In the genomic region with DNA sequence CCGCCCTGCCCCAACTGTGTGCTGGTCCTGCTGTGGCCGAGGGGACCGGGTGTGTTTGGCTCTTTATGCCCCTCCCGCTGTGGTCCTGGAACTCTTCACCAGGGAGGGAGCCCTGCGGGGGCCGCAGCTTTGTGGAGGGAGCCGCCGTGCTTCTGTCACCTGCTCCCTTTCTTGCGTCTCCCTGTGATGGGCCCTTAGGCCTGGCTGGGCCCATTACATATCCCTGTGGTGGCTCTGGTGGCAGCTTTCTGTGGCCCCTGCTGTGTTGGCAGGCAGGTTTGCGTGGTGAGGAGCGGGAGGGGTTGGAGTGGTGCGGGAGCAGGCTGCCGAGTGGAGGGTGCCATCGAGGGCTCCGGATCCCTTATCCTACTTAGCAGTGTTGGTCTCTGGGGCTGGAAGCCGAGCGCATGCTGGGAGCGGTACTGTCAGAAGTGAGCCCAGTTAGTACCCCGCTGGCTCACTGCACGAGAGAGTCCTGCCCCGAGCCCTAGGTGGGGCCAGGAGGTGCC, we compare ENCODE assay signal across 14 cellular contexts.
"Had no signal": no experiment of that assay in that cellular context is flagged by ENCODE, and none has a peak within 500 bp of the region (broad histone marks: within the 10 kb centered on the region; RNA-seq: fewer than 3 reads in every experiment).

No MANE protein-coding gene starts in this region.

- H3K27ac ChIP-seq: pancreas, skin epidermis, tibial artery, uterus had no signal

- H3K9me3 ChIP-seq: pancreas, tibial artery, uterus had no signal

- H3K4me3 ChIP-seq: dorsolateral prefrontal cortex, pancreas, skin epidermis, tibial artery, uterus had no signal

- DNase-seq: activated CD4-positive, alpha-beta T cell treated with anti-CD3 and anti-CD28 coated beads for 48 hours; activated CD8-positive, alpha-beta T cell treated with anti-CD3 and anti-CD28 coated beads, Interleukin-2, amount 10 ng/mL, durations not matched to agents 7 days and 5 days; activated naive CD4-positive, alpha-beta T cell treated with anti-CD3 and anti-CD28 coated beads for 36 hours; activated T-cell treated with anti-CD3 and anti-CD28 coated beads for 4 hours; hypothalamus; stimulated activated CD4-positive, alpha-beta T cell treated with anti-CD3 and anti-CD28 coated beads, Interleukin-4, amount 100 ng/mL, for 24 hours; stimulated activated naive CD4-positive, alpha-beta T cell; SW 1271; uterus had no signal

- H3K36me3 ChIP-seq: uterus had no signal

- H3K27me3 ChIP-seq: dorsolateral prefrontal cortex, pancreas, tibial artery, uterus had no signal

- ATAC-seq: activated CD8-positive, alpha-beta T cell treated with anti-CD3 and anti-CD28 coated beads, Interleukin-2, amount 10 ng/mL, durations not matched to agents 7 days and 5 days; pancreas; WTC11 had no signal

- H3K4me1 ChIP-seq: pancreas had no signal
